In genomic region chr10:89392974-89393373, GRCh38 we compare ENCODE assay signal across 8 cellular contexts.
A peak's percentile ranks its signal among the peaks of the same experiment; 100 is the strongest.
DNase-seq lines count a peak whose midpoint lies in the region; ATAC-seq and TF ChIP-seq lines count a peak whose summit lies in the region.

No MANE protein-coding gene starts in this region.

- DNase-seq in Ammon's horn (ENCODE audit: low spot score) = peak; percentile 55
- DNase-seq in effector memory CD4-positive, alpha-beta T cell = no peak
- DNase-seq in NCI-H1436 treated with DMSO at 0.1 percent for 48 hours (lab: John Stamatoyannopoulos, UW) = no peak
- no peak for DNase-seq in NCI-H146 (lab: John Stamatoyannopoulos, UW)

- H3K36me3 ChIP-seq in OCI-LY3 (replicated peaks; ENCODE audit: low read depth, low read length) (no peaks in the 10 kb centered on the region), mucosa of rectum (ENCODE audit: control insufficient read depth in 2 of 2, insufficient read depth in 2 of 2, low read length in 2 of 2) (no peaks in the 10 kb centered on the region)
- H3K36me3 ChIP-seq in effector memory CD4-positive, alpha-beta T cell (ENCODE audit: control insufficient read depth, insufficient read depth, low read length) = no peaks in the 10 kb centered on the region

- no peak for TF ChIP-seq CTCF in OCI-LY3 (IDR thresholded peaks at IDR 0.05; ENCODE audit: low read depth, low read length)

- H3K9me3 ChIP-seq in OCI-LY3 (ENCODE audit: insufficient read depth, low read length) = no peaks in the 10 kb centered on the region
- H3K9me3 ChIP-seq in effector memory CD4-positive, alpha-beta T cell (ENCODE audit: control insufficient read depth, low read length) = no peaks in the 10 kb centered on the region
- H3K9me3 ChIP-seq in mucosa of rectum (ENCODE audit: control insufficient read depth in 2 of 2, low read length in 2 of 2) = no peaks in the 10 kb centered on the region

- H3K4me1 ChIP-seq in OCI-LY3 (ENCODE audit: low read length) (peaks cover 12% of the 10 kb centered on the region), mucosa of rectum (ENCODE audit: control insufficient read depth in 2 of 2, insufficient read depth in 2 of 2, low read length in 2 of 2) (peaks cover 11 to 14% of the 10 kb centered on the region in 2 donors)
- peaks cover 11% of the 10 kb centered on the region for H3K4me1 ChIP-seq in effector memory CD4-positive, alpha-beta T cell (ENCODE audit: control insufficient read depth, insufficient read depth, low read length, poor library complexity, severe bottlenecking)

- no peaks in the 10 kb centered on the region for H3K79me2 ChIP-seq in OCI-LY3 (ENCODE audit: low read length)

- H3K27ac ChIP-seq in OCI-LY3 (ENCODE audit: low read length) (no peak overlapping the region), mucosa of rectum (ENCODE audit: low read depth in 2 of 2, low read length in 2 of 2) (peak overlapping the region; percentile 63 to 72)
- peak overlapping the region; percentile 71 for H3K27ac ChIP-seq in effector memory CD4-positive, alpha-beta T cell (ENCODE audit: insufficient read depth, low read length, poor library complexity, severe bottlenecking)

- H3K27me3 ChIP-seq in OCI-LY3 (ENCODE audit: low read depth, low read length) = no peaks in the 10 kb centered on the region
- no peaks in the 10 kb centered on the region for H3K27me3 ChIP-seq in effector memory CD4-positive, alpha-beta T cell (replicated peaks; ENCODE audit: control insufficient read depth, insufficient read depth, low read length, poor library complexity, severe bottlenecking)
- H3K27me3 ChIP-seq in mucosa of rectum (ENCODE audit: control insufficient read depth in 2 of 2, insufficient read depth in 2 of 2, low read length in 2 of 2) = no peaks in the 10 kb centered on the region

- H3K4me2 ChIP-seq in OCI-LY3 (ENCODE audit: low read length) = peak overlapping the region; percentile 83

- no peak overlapping the region for H3K9ac ChIP-seq in OCI-LY3 (ENCODE audit: low read length)
- H3K9ac ChIP-seq in mucosa of rectum (ENCODE audit: low read depth in 1 of 2, low read length in 2 of 2) = peak overlapping the region; percentile 50 to 63

- H3K4me3 ChIP-seq in OCI-LY3 (ENCODE audit: low read length) (peak overlapping the region; percentile 72; the same call in 1 of the 2 replicates), mucosa of rectum (ENCODE audit: low read length in 2 of 2) (peak overlapping the region; percentile 63 to 82)
- H3K4me3 ChIP-seq in effector memory CD4-positive, alpha-beta T cell (ENCODE audit: insufficient read depth, low read depth, low read length, poor library complexity, severe bottlenecking) = peak overlapping the region; percentile 67

- ATAC-seq in GM21423 (IDR thresholded peaks at IDR 0.05; ENCODE audit: unreplicated experiment) (peak; percentile 40), HG02870 (IDR thresholded peaks at IDR 0.05; ENCODE audit: unreplicated experiment) (no peak)

- H2AFZ ChIP-seq in OCI-LY3 (ENCODE audit: low read depth, low read length) = no peak overlapping the region

- no peaks in the 10 kb centered on the region for H4K20me1 ChIP-seq in OCI-LY3 (ENCODE audit: insufficient read depth, low read length)
